Comparison of ENCODE assay signal across 1 cellular context in genomic region chr6:43759926-43760798, GRCh38.
TF ChIP-seq lines count a peak whose summit lies in the region.

No MANE protein-coding gene starts in this region.

TF ChIP-seq in K562, 482 proteins besides CTCF, POLR2A, EP300 and RAD21:
- TF ChIP-seq SRSF9 (IDR thresholded peaks at IDR 0.05; ENCODE audit: borderline replicate concordance, low read depth, low read length) (no peak), GABPA (tag; conservative IDR thresholded peaks at IDR 0.05; ENCODE audit: low read depth) (no peak), CTBP1 (IDR thresholded peaks at IDR 0.05; ENCODE audit: borderline replicate concordance) (no peak; the same call in 1 of the 2 replicates), ZBTB7A (IDR thresholded peaks at IDR 0.05; ENCODE audit: borderline replicate concordance, control insufficient read depth, low read depth, low read length) (no peak), KDM1A (IDR thresholded peaks at IDR 0.05) (peak in 1 of 2 experiments; percentile 40; a peak in 2 of 4 replicates)
- TF ChIP-seq, protein P1, sequence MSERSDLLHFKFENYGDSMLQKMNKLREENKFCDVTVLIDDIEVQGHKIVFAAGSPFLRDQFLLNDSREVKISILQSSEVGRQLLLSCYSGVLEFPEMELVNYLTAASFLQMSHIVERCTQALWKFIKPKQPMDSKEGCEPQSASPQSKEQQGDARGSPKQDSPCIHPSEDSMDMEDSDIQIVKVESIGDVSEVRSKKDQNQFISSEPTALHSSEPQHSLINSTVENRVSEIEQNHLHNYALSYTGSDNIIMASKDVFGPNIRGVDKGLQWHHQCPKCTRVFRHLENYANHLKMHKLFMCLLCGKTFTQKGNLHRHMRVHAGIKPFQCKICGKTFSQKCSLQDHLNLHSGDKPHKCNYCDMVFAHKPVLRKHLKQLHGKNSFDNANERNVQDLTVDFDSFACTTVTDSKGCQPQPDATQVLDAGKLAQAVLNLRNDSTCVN (CRISPR knock-in tag; IDR thresholded peaks at IDR 0.05), result 0 out of 2 replicates have a peak, but pooled peaks have one; percentile 37
